Comparison of ENCODE assay signal across 17 cellular contexts in the genomic region with DNA sequence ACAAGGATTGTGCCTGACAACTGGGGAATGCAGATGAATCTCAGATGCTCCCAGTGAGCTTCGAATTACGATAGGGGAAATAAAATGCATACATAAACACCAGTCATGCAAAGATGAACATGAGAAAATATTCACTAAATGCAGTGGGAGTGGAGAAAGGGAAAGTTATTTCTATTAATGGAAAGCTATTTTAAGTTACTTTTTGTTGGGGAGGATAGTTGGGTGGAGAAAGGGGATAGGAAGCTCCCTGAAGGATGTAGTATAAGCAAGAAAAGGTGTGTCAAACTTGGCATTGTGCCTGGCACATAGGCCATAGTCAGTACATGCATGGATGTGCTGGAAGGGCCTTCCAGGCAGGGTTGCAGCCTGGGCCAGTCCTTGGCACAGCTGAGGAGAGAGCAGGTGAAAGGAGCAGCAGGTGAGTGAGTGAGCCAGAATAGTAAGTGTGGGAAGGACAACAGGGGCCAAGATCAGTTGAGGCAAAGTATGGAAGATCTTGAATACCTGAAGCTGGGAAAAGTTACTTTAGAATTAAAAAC. TPM values are rescaled to one million over a fixed set of nuclear protein-coding genes. Genes with fewer than 3 reads are reported as not detected.
DNase-seq lines count a peak whose midpoint lies in the region; ATAC-seq and TF ChIP-seq lines count a peak whose summit lies in the region.
"Had no signal": no experiment of that assay in that cellular context is flagged by ENCODE, and none has a peak within 500 bp of the region (broad histone marks: within the 10 kb centered on the region; RNA-seq: fewer than 3 reads in every experiment).

No MANE protein-coding gene starts in this region.

- ATAC-seq in IMR-90 (ENCODE audit: low read depth) (peak; percentile 63), HG02571 (IDR thresholded peaks at IDR 0.05; ENCODE audit: unreplicated experiment) (no peak)
- ATAC-seq: GM12878 had no signal

- H3K4me1 ChIP-seq in IMR-90 (ENCODE audit: control insufficient read depth, insufficient read depth, low read length), result peaks cover 5% of the 10 kb centered on the region

- no peaks in the 10 kb centered on the region for H4K20me1 ChIP-seq in IMR-90 (ENCODE audit: insufficient read depth, low read length)

- CTCF ChIA-PET in IMR-90 (lab: Yijun Ruan, JAX), result no interaction called here

- intact Hi-C loops in IMR-90 (cut with micrococcal nuclease), result no loop called here

- no peak overlapping the region for H3K4me3 ChIP-seq in IMR-90 (ENCODE audit: insufficient read depth, low read depth, low read length)
- H3K4me3 ChIP-seq in epithelial cell of esophagus (ENCODE audit: low read length), result no peak overlapping the region
- H3K4me3 ChIP-seq: GM12878, skin epidermis had no signal

- no peak overlapping the region for H4K8ac ChIP-seq in IMR-90 (ENCODE audit: low read depth in 2 of 2, low read length in 2 of 2)

- H3K27ac ChIP-seq in IMR-90 (ENCODE audit: insufficient read depth, low read length) (no peak overlapping the region), angular gyrus (ENCODE audit: low read depth, low read length) (peak overlapping the region; percentile 97), substantia nigra (ENCODE audit: low read depth, low read length, poor library complexity, severe bottlenecking) (peak overlapping the region; percentile 72)
- H3K27ac ChIP-seq: skin epidermis had no signal

- H3K18ac ChIP-seq in IMR-90 (ENCODE audit: low read depth, low read length), result no peak overlapping the region

- no peak overlapping the region for H3K14ac ChIP-seq in IMR-90 (replicated peaks; ENCODE audit: low read depth, low read length)

- H2BK120ac ChIP-seq in IMR-90 (ENCODE audit: low read depth, low read length), result no peak overlapping the region

- H3K27me3 ChIP-seq in IMR-90 (ENCODE audit: control insufficient read depth, insufficient read depth, low read length), result no peaks in the 10 kb centered on the region

- H3K9me3 ChIP-seq in IMR-90 (ENCODE audit: control insufficient read depth, insufficient read depth, low read length), result no peaks in the 10 kb centered on the region

- H2BK5ac ChIP-seq in IMR-90 (ENCODE audit: low read depth, low read length, poor library complexity, severe bottlenecking), result no peak overlapping the region

- no peak overlapping the region for H3K56ac ChIP-seq in IMR-90 (ENCODE audit: extremely low read depth, insufficient read depth, low read length)

- H3K23ac ChIP-seq in IMR-90 (ENCODE audit: low read depth, low read length), result no peak overlapping the region

- H3K4me2 ChIP-seq in IMR-90 (ENCODE audit: low read depth, low read length), result no peak overlapping the region; the same call in 1 of the 2 replicates

- no peak overlapping the region for H4K91ac ChIP-seq in IMR-90 (ENCODE audit: insufficient read depth, low read depth, low read length)

- POLR2A ChIA-PET in IMR-90 (lab: Charles Lee; ENCODE audit: unreplicated experiment), result interaction anchor here (0.6 kb wide), 1 partner anchor 109 kb away, joined by 3 read pairs; a partner anchor contains a TSS

- H4K5ac ChIP-seq in IMR-90 (ENCODE audit: low read depth, low read length), result no peak overlapping the region

- 0 out of 2 replicates have a peak, but pooled peaks cover 2% of the 10 kb centered on the region for H3K9me1 ChIP-seq in IMR-90 (ENCODE audit: insufficient read depth, low read length)

- no peak overlapping the region for H3K9ac ChIP-seq in IMR-90 (ENCODE audit: low read depth, low read length)

- no peaks in the 10 kb centered on the region for H3K79me1 ChIP-seq in IMR-90 (ENCODE audit: low read depth in 1 of 2, low read length in 2 of 2)

- no peak overlapping the region for H3K4ac ChIP-seq in IMR-90 (ENCODE audit: low read depth, low read length)

- no peak overlapping the region for H2BK15ac ChIP-seq in IMR-90 (ENCODE audit: low read depth, low read length)

- no peak for TF ChIP-seq POLR2A in IMR-90 (IDR thresholded peaks at IDR 0.05; ENCODE audit: low read depth, low read length)

- DNase-seq in IMR-90 (peak; percentile 17), epithelial cell of esophagus (ENCODE audit: low read depth) (peak; percentile 72), substantia nigra (lab: John Stamatoyannopoulos, UW) (peak in 3 of 49 donors; percentile 5 to 70 (median 12)), NCI-H510A (lab: John Stamatoyannopoulos, UW) (no peak)
- no peak for DNase-seq in activated CD4-positive, CD25-positive, alpha-beta regulatory T cell treated with anti-CD3 and anti-CD28 coated beads, Interleukin-2, amount 50 U/mL, for 72 hours
- DNase-seq: activated CD4-positive, alpha-beta memory T cell treated with anti-CD3 and anti-CD28 coated beads for 36 hours; activated CD8-positive, alpha-beta memory T cell treated with anti-CD3 and anti-CD28 coated beads, Interleukin-2, amount 50 U/mL, for 4 hours; activated naive CD4-positive, alpha-beta T cell treated with anti-CD3 and anti-CD28 coated beads for 36 hours; dermis blood vessel endothelial cell; NCI-H1694 treated with DMSO at 0.1 percent for 48 hours; NCI-H526; stimulated activated CD4-positive, alpha-beta T cell treated with anti-CD3 and anti-CD28 coated beads, Interleukin-1b, Interleukin-23, amount 100 ng/mL, for 48 hours; stimulated activated CD8-positive, alpha-beta memory T cell treated with anti-CD3 and anti-CD28 coated beads, Interleukin-4, amount 100 ng/mL, for 48 hours had no signal

- dilution Hi-C loops in IMR-90 (cut with HindIII; ENCODE audit: low sequenced_read_pairs, unreplicated experiment), result no loop called here

- no peak overlapping the region for H2AK5ac ChIP-seq in IMR-90 (ENCODE audit: low read depth, low read length)

- H2BK20ac ChIP-seq in IMR-90 (ENCODE audit: low read depth, low read length), result no peak overlapping the region

- no TSS peak for BruUV-seq in IMR-90 (replicated peaks; lab: Mats Ljungman, UMichigan)

- in situ Hi-C loops in IMR-90 (cut with MboI; ENCODE audit: low sequenced_read_pairs), result no loop called here

- TF ChIP-seq CTCF in IMR-90 (conservative IDR thresholded peaks at IDR 0.05; ENCODE audit: low read depth, low read length) (no peak), epithelial cell of esophagus (IDR thresholded peaks at IDR 0.05; ENCODE audit: insufficient read depth, low read depth, low read length, missing control alignments) (no peak)

- WGBS in IMR-90 (ENCODE audit: extremely low coverage in 2 of 2, insufficient read length in 1 of 2), 2 experiments, result no CpG with 5 or more reads among the region's 2 CpGs

- H3K36me3 ChIP-seq in IMR-90 (ENCODE audit: control insufficient read depth, insufficient read depth, low read length), result peaks cover 16% of the 10 kb centered on the region

- no peak for TF ChIP-seq RAD21 in IMR-90 (IDR thresholded peaks at IDR 0.05; ENCODE audit: low read length)

- H2AFZ ChIP-seq in IMR-90 (replicated peaks; ENCODE audit: low read length, poor library complexity), result no peak overlapping the region

- H2AK9ac ChIP-seq in IMR-90 (replicated peaks; ENCODE audit: low read depth, low read length, poor library complexity), result no peak overlapping the region

TF ChIP-seq in IMR-90, 13 proteins besides CTCF, POLR2A, EP300 and RAD21:
- TF ChIP-seq, protein P1, sequence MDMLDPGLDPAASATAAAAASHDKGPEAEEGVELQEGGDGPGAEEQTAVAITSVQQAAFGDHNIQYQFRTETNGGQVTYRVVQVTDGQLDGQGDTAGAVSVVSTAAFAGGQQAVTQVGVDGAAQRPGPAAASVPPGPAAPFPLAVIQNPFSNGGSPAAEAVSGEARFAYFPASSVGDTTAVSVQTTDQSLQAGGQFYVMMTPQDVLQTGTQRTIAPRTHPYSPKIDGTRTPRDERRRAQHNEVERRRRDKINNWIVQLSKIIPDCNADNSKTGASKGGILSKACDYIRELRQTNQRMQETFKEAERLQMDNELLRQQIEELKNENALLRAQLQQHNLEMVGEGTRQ (IDR thresholded peaks at IDR 0.05; ENCODE audit: low read depth, low read length), result no peak
- TF ChIP-seq MXI1 (IDR thresholded peaks at IDR 0.05; ENCODE audit: borderline replicate concordance, low read depth, low read length) (no peak), RFX5 (IDR thresholded peaks at IDR 0.05; ENCODE audit: low read depth, low read length) (no peak), BHLHE40 (IDR thresholded peaks at IDR 0.05; ENCODE audit: low read depth, low read length) (no peak), NFE2L2 (IDR thresholded peaks at IDR 0.05; ENCODE audit: low read depth, low read length) (no peak), FOS (IDR thresholded peaks at IDR 0.05; ENCODE audit: low read depth, low read length) (no peak), RCOR1 (IDR thresholded peaks at IDR 0.05; ENCODE audit: insufficient replicate concordance, low read length) (no peak), MAZ (IDR thresholded peaks at IDR 0.05; ENCODE audit: borderline replicate concordance, low read depth, low read length) (no peak), CEBPB (IDR thresholded peaks at IDR 0.05; ENCODE audit: low read depth, low read length) (no peak), MAFK (IDR thresholded peaks at IDR 0.05; ENCODE audit: low read depth, low read length) (no peak), SMC3 (IDR thresholded peaks at IDR 0.05; ENCODE audit: low read depth, low read length) (no peak), CHD1 (IDR thresholded peaks at IDR 0.05; ENCODE audit: low read depth, low read length) (no peak)
- TF ChIP-seq, protein P2, sequence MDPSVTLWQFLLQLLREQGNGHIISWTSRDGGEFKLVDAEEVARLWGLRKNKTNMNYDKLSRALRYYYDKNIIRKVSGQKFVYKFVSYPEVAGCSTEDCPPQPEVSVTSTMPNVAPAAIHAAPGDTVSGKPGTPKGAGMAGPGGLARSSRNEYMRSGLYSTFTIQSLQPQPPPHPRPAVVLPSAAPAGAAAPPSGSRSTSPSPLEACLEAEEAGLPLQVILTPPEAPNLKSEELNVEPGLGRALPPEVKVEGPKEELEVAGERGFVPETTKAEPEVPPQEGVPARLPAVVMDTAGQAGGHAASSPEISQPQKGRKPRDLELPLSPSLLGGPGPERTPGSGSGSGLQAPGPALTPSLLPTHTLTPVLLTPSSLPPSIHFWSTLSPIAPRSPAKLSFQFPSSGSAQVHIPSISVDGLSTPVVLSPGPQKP (IDR thresholded peaks at IDR 0.05; ENCODE audit: borderline replicate concordance, low read depth, low read length), result no peak
TF ChIP-seq in IMR-90: peak in this region for 0.

RNA-seq across cellular contexts. Expression of a gene that starts 57.7 kb away (rescaled TPM):
- total RNA-seq in IMR-90 (2012; rRNA removed), result 187 and 216 TPM in 2 replicates
- polyA plus RNA-seq in IMR-90 (2012; rRNA removed), result 103 and 118 TPM in 2 replicates
- 89.5 and 99.0 TPM in 2 replicates for polyA plus RNA-seq in IMR-90 (2012; cell fraction: cytosol; rRNA removed)
- 78.3 and 98.0 TPM in 2 replicates for polyA plus RNA-seq in IMR-90 (2012; cell fraction: nucleus; rRNA removed; ENCODE audit: low replicate concordance)

Comparison
In these comparisons a context has a peak if more than half of its experiments do, and no peak if none do; other contexts are left out.
1. DNase-seq: peak in IMR-90 (single experiment) and epithelial cell of esophagus (single experiment); none in NCI-H510A (single experiment) and activated CD4-positive, CD25-positive, alpha-beta regulatory T cell treated with anti-CD3 and anti-CD28 coated beads, Interleukin-2, amount 50 U/mL, for 72 hours (single experiment).